1 cellular context compared by ENCODE assay signal in the genomic region with DNA sequence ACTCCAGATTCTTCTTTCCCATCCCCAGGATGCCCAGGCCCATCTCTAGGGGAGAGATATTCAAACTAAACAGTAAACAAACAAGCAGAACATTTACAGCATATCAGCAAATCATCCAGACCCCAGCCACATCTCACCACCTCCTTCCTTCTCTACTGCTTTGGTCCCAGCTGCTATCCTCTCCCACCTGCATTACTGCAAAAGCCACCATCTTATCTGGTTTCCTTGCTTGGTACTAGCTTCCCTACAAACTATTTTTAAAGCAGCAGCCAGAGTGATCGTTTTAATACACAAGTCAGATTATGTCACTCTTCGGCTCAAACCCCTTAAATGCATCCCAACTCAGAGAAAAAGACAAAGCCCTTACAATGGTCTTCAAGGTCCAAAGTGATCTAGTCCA.
TF ChIP-seq lines count a peak whose summit lies in the region.

No MANE protein-coding gene starts in this region.

TF ChIP-seq in WTC11, 78 proteins besides CTCF, POLR2A, EP300 and RAD21:
- no peak for TF ChIP-seq GABPB1 (CRISPR knock-in tag; IDR thresholded peaks at IDR 0.05)
- TF ChIP-seq MXD4 (CRISPR knock-in tag; IDR thresholded peaks at IDR 0.05; ENCODE audit: borderline replicate concordance) = no peak
- TF ChIP-seq HMGA2 (CRISPR knock-in tag; IDR thresholded peaks at IDR 0.05) = no peak
- TF ChIP-seq PRRX2 (CRISPR knock-in tag; IDR thresholded peaks at IDR 0.05) = no peak
- no peak for TF ChIP-seq SP1 (CRISPR knock-in tag; conservative IDR thresholded peaks at IDR 0.05)
- no peak for TF ChIP-seq SMAD4 (CRISPR knock-in tag; IDR thresholded peaks at IDR 0.05)
- no peak for TF ChIP-seq ZNF138 (CRISPR knock-in tag; conservative IDR thresholded peaks at IDR 0.05)
- TF ChIP-seq, protein P1, sequence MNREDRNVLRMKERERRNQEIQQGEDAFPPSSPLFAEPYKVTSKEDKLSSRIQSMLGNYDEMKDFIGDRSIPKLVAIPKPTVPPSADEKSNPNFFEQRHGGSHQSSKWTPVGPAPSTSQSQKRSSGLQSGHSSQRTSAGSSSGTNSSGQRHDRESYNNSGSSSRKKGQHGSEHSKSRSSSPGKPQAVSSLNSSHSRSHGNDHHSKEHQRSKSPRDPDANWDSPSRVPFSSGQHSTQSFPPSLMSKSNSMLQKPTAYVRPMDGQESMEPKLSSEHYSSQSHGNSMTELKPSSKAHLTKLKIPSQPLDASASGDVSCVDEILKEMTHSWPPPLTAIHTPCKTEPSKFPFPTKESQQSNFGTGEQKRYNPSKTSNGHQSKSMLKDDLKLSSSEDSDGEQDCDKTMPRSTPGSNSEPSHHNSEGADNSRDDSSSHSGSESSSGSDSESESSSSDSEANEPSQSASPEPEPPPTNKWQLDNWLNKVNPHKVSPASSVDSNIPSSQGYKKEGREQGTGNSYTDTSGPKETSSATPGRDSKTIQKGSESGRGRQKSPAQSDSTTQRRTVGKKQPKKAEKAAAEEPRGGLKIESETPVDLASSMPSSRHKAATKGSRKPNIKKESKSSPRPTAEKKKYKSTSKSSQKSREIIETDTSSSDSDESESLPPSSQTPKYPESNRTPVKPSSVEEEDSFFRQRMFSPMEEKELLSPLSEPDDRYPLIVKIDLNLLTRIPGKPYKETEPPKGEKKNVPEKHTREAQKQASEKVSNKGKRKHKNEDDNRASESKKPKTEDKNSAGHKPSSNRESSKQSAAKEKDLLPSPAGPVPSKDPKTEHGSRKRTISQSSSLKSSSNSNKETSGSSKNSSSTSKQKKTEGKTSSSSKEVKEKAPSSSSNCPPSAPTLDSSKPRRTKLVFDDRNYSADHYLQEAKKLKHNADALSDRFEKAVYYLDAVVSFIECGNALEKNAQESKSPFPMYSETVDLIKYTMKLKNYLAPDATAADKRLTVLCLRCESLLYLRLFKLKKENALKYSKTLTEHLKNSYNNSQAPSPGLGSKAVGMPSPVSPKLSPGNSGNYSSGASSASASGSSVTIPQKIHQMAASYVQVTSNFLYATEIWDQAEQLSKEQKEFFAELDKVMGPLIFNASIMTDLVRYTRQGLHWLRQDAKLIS (CRISPR knock-in tag; IDR thresholded peaks at IDR 0.05; ENCODE audit: borderline replicate concordance) = no peak
- TF ChIP-seq KAT7 (CRISPR knock-in tag; IDR thresholded peaks at IDR 0.05; ENCODE audit: borderline replicate concordance) = no peak
- TF ChIP-seq JAZF1 (CRISPR knock-in tag; IDR thresholded peaks at IDR 0.05) = no peak
- no peak for TF ChIP-seq IRF2 (CRISPR knock-in tag; IDR thresholded peaks at IDR 0.05; ENCODE audit: borderline replicate concordance, low read depth)
- TF ChIP-seq, protein P2, sequence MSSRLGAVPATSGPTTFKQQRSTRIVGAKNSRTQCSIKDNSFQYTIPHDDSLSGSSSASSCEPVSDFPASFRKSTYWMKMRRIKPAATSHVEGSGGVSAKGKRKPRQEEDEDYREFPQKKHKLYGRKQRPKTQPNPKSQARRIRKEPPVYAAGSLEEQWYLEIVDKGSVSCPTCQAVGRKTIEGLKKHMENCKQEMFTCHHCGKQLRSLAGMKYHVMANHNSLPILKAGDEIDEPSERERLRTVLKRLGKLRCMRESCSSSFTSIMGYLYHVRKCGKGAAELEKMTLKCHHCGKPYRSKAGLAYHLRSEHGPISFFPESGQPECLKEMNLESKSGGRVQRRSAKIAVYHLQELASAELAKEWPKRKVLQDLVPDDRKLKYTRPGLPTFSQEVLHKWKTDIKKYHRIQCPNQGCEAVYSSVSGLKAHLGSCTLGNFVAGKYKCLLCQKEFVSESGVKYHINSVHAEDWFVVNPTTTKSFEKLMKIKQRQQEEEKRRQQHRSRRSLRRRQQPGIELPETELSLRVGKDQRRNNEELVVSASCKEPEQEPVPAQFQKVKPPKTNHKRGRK (CRISPR knock-in tag; IDR thresholded peaks at IDR 0.05; ENCODE audit: borderline replicate concordance) = no peak
- TF ChIP-seq NFATC4 (CRISPR knock-in tag; IDR thresholded peaks at IDR 0.05) = no peak
- TF ChIP-seq, protein P3, sequence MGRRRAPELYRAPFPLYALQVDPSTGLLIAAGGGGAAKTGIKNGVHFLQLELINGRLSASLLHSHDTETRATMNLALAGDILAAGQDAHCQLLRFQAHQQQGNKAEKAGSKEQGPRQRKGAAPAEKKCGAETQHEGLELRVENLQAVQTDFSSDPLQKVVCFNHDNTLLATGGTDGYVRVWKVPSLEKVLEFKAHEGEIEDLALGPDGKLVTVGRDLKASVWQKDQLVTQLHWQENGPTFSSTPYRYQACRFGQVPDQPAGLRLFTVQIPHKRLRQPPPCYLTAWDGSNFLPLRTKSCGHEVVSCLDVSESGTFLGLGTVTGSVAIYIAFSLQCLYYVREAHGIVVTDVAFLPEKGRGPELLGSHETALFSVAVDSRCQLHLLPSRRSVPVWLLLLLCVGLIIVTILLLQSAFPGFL (CRISPR knock-in tag; IDR thresholded peaks at IDR 0.05; ENCODE audit: borderline replicate concordance) = no peak
- TF ChIP-seq CREM (CRISPR knock-in tag; IDR thresholded peaks at IDR 0.05) = no peak
